In the genomic region with DNA sequence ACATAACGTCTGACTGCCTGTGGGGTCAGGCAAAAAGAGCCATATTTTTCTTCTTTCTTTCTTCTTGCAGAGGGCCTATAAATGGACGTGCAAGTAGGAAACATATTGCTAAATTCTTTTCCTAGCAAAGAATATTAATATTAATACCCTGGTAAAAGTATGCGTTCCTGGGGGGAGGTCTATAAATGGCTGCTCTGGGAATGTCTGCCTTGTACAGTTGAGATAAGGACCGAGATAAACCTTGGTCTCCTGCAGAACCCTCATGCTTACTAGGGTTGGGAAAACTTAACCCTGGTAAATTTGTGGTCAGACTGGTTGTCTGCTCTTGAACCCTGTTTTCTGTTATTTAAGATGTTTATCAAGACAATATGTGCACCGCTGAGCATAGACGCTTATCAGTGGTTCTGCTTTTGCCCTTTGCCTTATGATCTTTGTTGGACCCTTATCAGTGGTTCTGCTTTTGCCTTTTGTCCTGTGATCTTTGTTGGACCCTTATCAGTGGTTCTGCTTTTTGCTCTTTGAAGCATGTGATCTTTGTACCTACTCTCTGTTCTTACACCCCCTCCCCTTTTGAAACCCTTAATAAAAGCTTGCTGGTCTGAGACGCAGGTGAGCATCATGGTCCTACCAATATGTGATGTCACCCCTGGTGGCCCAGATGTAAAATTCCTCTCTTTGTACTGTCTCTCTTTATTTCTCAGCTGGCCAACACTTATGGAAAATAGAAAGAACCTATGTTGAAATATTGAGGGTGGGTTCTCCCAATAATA, we compare ENCODE assay signal across 13 cellular contexts. TPM values are rescaled to one million over a fixed set of nuclear protein-coding genes. Genes with fewer than 3 reads are reported as not detected.
DNase-seq lines count a peak whose midpoint lies in the region; ATAC-seq, FAIRE-seq and TF ChIP-seq lines count a peak whose summit lies in the region.
"Not testable (repeated sequence)": the region's sequence is repeated elsewhere in the genome, so short reads cannot be mapped to it uniquely, and the experiment has no call there.
"Had no signal": no experiment of that assay in that cellular context is flagged by ENCODE, and none has a peak within 500 bp of the region (broad histone marks: within the 10 kb centered on the region; RNA-seq: fewer than 3 reads in every experiment).

No MANE protein-coding gene starts in this region.

- BruUV-seq in HCT116 (replicated peaks; lab: Mats Ljungman, UMichigan); K562 (replicated peaks; lab: Mats Ljungman, UMichigan): not testable (repeated sequence)

- not testable (repeated sequence) for ATAC-seq in A549, HCT116, K562

- TF ChIP-seq RAD21 in A549 (conservative IDR thresholded peaks at IDR 0.05 in 1 of 2, IDR thresholded peaks at IDR 0.05 in 1 of 2); HCT116 (IDR thresholded peaks at IDR 0.05; ENCODE audit: low read depth); K562 (CRISPR knock-in tag; conservative IDR thresholded peaks at IDR 0.05 in 1 of 2, IDR thresholded peaks at IDR 0.05 in 1 of 2): not testable (repeated sequence)

- H2AK5ac ChIP-seq in mesendoderm (ENCODE audit: low read length): not testable (repeated sequence)

- H3K27ac ChIP-seq in A549 (peak overlapping the region; percentile 59 to 67), hepatocyte (peak overlapping the region; percentile 95), transverse colon (peak overlapping the region in 3 of 4 donors; percentile 67 to 75 (median 71))
- H3K27ac ChIP-seq in HCT116 (ENCODE audit: low read depth, low read length); K562 (ENCODE audit: extremely low read depth, low read depth, low read length); mesendoderm (ENCODE audit: low read depth, low read length): not testable (repeated sequence)

- not testable (repeated sequence) for H3K9me2 ChIP-seq in HCT116 (ENCODE audit: insufficient read depth); hepatocyte (replicated peaks; ENCODE audit: insufficient read depth)

- H3K79me2 ChIP-seq in HCT116 (ENCODE audit: insufficient read depth, low read length); K562 (ENCODE audit: control insufficient read depth, insufficient read depth, low read length); hepatocyte; mesendoderm (ENCODE audit: control insufficient read depth, insufficient read depth, low read length): not testable (repeated sequence)

- not testable (repeated sequence) for TF ChIP-seq CTCF in A549 (IDR thresholded peaks at IDR 0.05); HCT116 (IDR thresholded peaks at IDR 0.05 in 2 of 3, conservative IDR thresholded peaks at IDR 0.05 in 1 of 3; ENCODE audit: borderline replicate concordance in 1 of 3, insufficient read depth in 1 of 3, low read depth in 2 of 3, low read length in 2 of 3); K562 (IDR thresholded peaks at IDR 0.05 in 2 of 3, conservative IDR thresholded peaks at IDR 0.05 in 1 of 3; ENCODE audit: insufficient read depth in 2 of 3, low read depth in 1 of 3, low read length in 3 of 3); hepatocyte (IDR thresholded peaks at IDR 0.05; ENCODE audit: poor library complexity); transverse colon (IDR thresholded peaks at IDR 0.05)

- in situ Hi-C loops in Caki2 (cut with HindIII; ENCODE audit: low pct_unique_long_range_greater_than_20kb, low sequenced_read_pairs); K562 (cut with MboI); transverse colon (cut with MboI; ENCODE audit: low pct_ligation_motif_present in 1 of 4, low pct_unique_long_range_greater_than_20kb in 1 of 4, low sequenced_read_pairs in 3 of 4): not testable (repeated sequence)

- not testable (repeated sequence) for H3K4ac ChIP-seq in mesendoderm (ENCODE audit: low read depth, low read length)

- not testable (repeated sequence) for TF ChIP-seq EP300 in A549 (IDR thresholded peaks at IDR 0.05); K562 (IDR thresholded peaks at IDR 0.05; ENCODE audit: low read length); transverse colon (IDR thresholded peaks at IDR 0.05; ENCODE audit: low read depth)

- H3K56ac ChIP-seq in mesendoderm (ENCODE audit: low read length): not testable (repeated sequence)

- H3K23ac ChIP-seq in mesendoderm (ENCODE audit: low read length): not testable (repeated sequence)

- H3K79me1 ChIP-seq in mesendoderm (ENCODE audit: low read length): not testable (repeated sequence)

- H3K9me3 ChIP-seq in A549 (peaks cover 45% of the 10 kb centered on the region), K562 (replicated peaks; ENCODE audit: control insufficient read depth, insufficient read depth, low read depth, low read length) (peaks cover 10% of the 10 kb centered on the region; the same call in 1 of the 2 replicates), transverse colon (peaks cover 4 to 15% of the 10 kb centered on the region in 2 donors)
- H3K9me3 ChIP-seq in HCT116 (ENCODE audit: control insufficient read depth in 1 of 2, insufficient read depth in 1 of 2, low read depth in 1 of 2, low read length in 2 of 2); hepatocyte (ENCODE audit: low read depth): not testable (repeated sequence)

- not testable (repeated sequence) for H2AFZ ChIP-seq in HCT116 (ENCODE audit: low read depth, low read length, poor library complexity, severe bottlenecking); K562 (ENCODE audit: low read depth, low read length); hepatocyte

- not testable (repeated sequence) for H3K36me3 ChIP-seq in HCT116 (ENCODE audit: control insufficient read depth in 1 of 2, insufficient read depth in 2 of 2, low read length in 2 of 2); K562 (ENCODE audit: control insufficient read depth, insufficient read depth, low read length); hepatocyte (replicated peaks; ENCODE audit: insufficient read depth, low read depth); mesendoderm (ENCODE audit: control insufficient read depth, insufficient read depth, low read length); transverse colon

- CTCF ChIA-PET in A549 (lab: Yijun Ruan, JAX): interaction anchor here (2.2 kb wide), 1 partner anchor 11 kb away, joined by 7 read pairs; no protein-coding TSS in a partner anchor
- CTCF ChIA-PET in HCT116 (lab: Charles Lee); K562 (lab: Yijun Ruan, JAX; ENCODE audit: low intra/inter-chr PET ratio): not testable (repeated sequence)

- RAD21 ChIA-PET in HCT116 (lab: Charles Lee; ENCODE audit: low non-redundant PET in 1 of 2, low total read pairs in 2 of 2, uncharacterized antibody in 2 of 2, unreplicated experiment in 2 of 2): not testable (repeated sequence)

- not testable (repeated sequence) for H3K9me1 ChIP-seq in K562 (ENCODE audit: control insufficient read depth, insufficient read depth, low read length)

- not testable (repeated sequence) for H3K4me3 ChIP-seq in A549; HCT116 (replicated peaks in 1 of 2; ENCODE audit: low read depth in 1 of 2, low read length in 2 of 2); K562; hepatocyte; mesendoderm (ENCODE audit: low read length); transverse colon

- not testable (repeated sequence) for H3K9ac ChIP-seq in HCT116 (ENCODE audit: low read length); K562 (ENCODE audit: insufficient read depth in 1 of 2, low read depth in 2 of 2, low read length in 2 of 2); mesendoderm (ENCODE audit: low read length)

- H3K4me2 ChIP-seq in A549; K562 (ENCODE audit: insufficient read depth, low read length); hepatocyte; mesendoderm (ENCODE audit: low read length): not testable (repeated sequence)
- H3K4me2 ChIP-seq in HCT116 (ENCODE audit: low read length): 0 out of 2 replicates have a peak overlapping the region, but pooled peaks have one; percentile 50

- FAIRE-seq in A549 (lab: Jason Lieb, UNC): peak; percentile 43
- FAIRE-seq in K562 (lab: Jason Lieb, UNC): not testable (repeated sequence)

- not testable (repeated sequence) for H2BK5ac ChIP-seq in mesendoderm (ENCODE audit: low read length)

- H3K4me1 ChIP-seq in A549 (peaks cover 44% of the 10 kb centered on the region), HCT116 (ENCODE audit: control insufficient read depth in 1 of 2, insufficient read depth in 2 of 2, low read length in 2 of 2) (peaks cover 19 to 20% of the 10 kb centered on the region in 2 experiments), K562 (replicated peaks in 1 of 2; ENCODE audit: control insufficient read depth in 2 of 2, insufficient read depth in 2 of 2, low read length in 2 of 2) (peaks cover 0 to 21% of the 10 kb centered on the region in 2 experiments; a peak in 3 of 5 replicates), hepatocyte (ENCODE audit: insufficient read depth) (peaks cover 30% of the 10 kb centered on the region), mesendoderm (ENCODE audit: control insufficient read depth, low read depth, low read length) (peaks cover 13% of the 10 kb centered on the region), transverse colon (peaks cover 14 to 33% (median 19%) of the 10 kb centered on the region in 4 donors)

- intact Hi-C loops in HCT116 (cut with micrococcal nuclease); K562 (cut with micrococcal nuclease); transverse colon (cut with DNase I; ENCODE audit: low total_unique reads): not testable (repeated sequence)

- H3K27me3 ChIP-seq in HCT116 (ENCODE audit: insufficient read depth, low read length): peaks cover 27% of the 10 kb centered on the region; the same call in 1 of the 2 replicates
- not testable (repeated sequence) for H3K27me3 ChIP-seq in K562 (ENCODE audit: control insufficient read depth in 2 of 2, insufficient read depth in 2 of 2, low read length in 2 of 2); hepatocyte; mesendoderm (ENCODE audit: insufficient read depth, low read length, poor library complexity); transverse colon

- not testable (repeated sequence) for TF ChIP-seq POLR2A in A549 (IDR thresholded peaks at IDR 0.05; ENCODE audit: low read length); HCT116 (IDR thresholded peaks at IDR 0.05; ENCODE audit: borderline replicate concordance, extremely low read depth, insufficient read depth, insufficient read length); K562 (conservative IDR thresholded peaks at IDR 0.05); transverse colon (IDR thresholded peaks at IDR 0.05)

- POLR2A ChIA-PET in A549 (lab: Yijun Ruan, JAX); HCT116 (lab: Charles Lee); K562 (lab: Yijun Ruan, JAX): not testable (repeated sequence)

- not testable (repeated sequence) for H4K8ac ChIP-seq in mesendoderm (ENCODE audit: low read depth, low read length)

- DNase-seq in A549 (ENCODE audit: low read depth in 1 of 2, low spot score in 1 of 2); HCT116 (ENCODE audit: low read depth, low spot score); K562 (ENCODE audit: extremely low read depth in 1 of 4, low spot score in 3 of 4); hepatocyte (ENCODE audit: low spot score); transverse colon: not testable (repeated sequence)
- DNase-seq in Caki2 (ENCODE audit: low read depth) (peak; percentile 52), OCI-M1 (lab: John Stamatoyannopoulos, UW) (peak; percentile 55), mesendoderm (peak; percentile 22)

- not testable (repeated sequence) for H2BK15ac ChIP-seq in mesendoderm (replicated peaks; ENCODE audit: low read depth)

- H3K18ac ChIP-seq in mesendoderm (ENCODE audit: low read length): not testable (repeated sequence)

- H4K5ac ChIP-seq in mesendoderm (ENCODE audit: low read length): not testable (repeated sequence)

- not testable (repeated sequence) for H4K20me1 ChIP-seq in HCT116 (ENCODE audit: insufficient read depth); K562 (replicated peaks; ENCODE audit: control insufficient read depth, insufficient read depth, low read length); hepatocyte (ENCODE audit: insufficient read depth, poor library complexity, severe bottlenecking)

- 94% methylated on average over 7 of the region's 7 CpGs for WGBS in A549 (ENCODE audit: missing lambda C conversion rate)
- 64% methylated on average over 6 of the region's 7 CpGs for WGBS in K562 (ENCODE audit: insufficient coverage, low coverage, missing lambda C conversion rate)
- 70% methylated on average over 7 of the region's 7 CpGs for WGBS in hepatocyte (ENCODE audit: low lambda C conversion rate, missing lambda C conversion rate)
- WGBS in mesendoderm (ENCODE audit: extremely low coverage, insufficient coverage, low lambda C conversion rate): no CpG with 5 or more reads among the region's 7 CpGs
- WGBS in transverse colon (ENCODE audit: low coverage in 1 of 2), 2 donors: 77 to 85% methylated on average over 4 to 7 of the region's 7 CpGs

- H2BK120ac ChIP-seq in mesendoderm (ENCODE audit: low read depth, low read length): not testable (repeated sequence)

RNA-seq across cellular contexts. Expression of a gene that starts 37.7 kb away (rescaled TPM):
- not detected in 2 replicates for polyA plus RNA-seq in A549 (2011; rRNA removed)
- not detected in 2 replicates for polyA plus RNA-seq in A549 (2012; cell fraction: cytosol; rRNA removed)
- not detected in 2 replicates for polyA plus RNA-seq in A549 (2012; cell fraction: nucleus; rRNA removed)
- polyA plus RNA-seq in A549 (2017; fragmentation: RNase III; extraction: RNeasy Plus Mini Kit Qiagen cat#74134 plus additional on column Dnase treatment): not detected in 3 replicates
- not detected in 2 replicates for polyA minus RNA-seq in A549 (2011; rRNA and poly(A)+ RNA removed)
- total RNA-seq in Caki2 (2014; rRNA removed; shearing (Covaris generic); ENCODE audit: low replicate concordance): not detected in 2 replicates
- not detected for total RNA-seq in HCT116 (2021; ENCODE audit: unreplicated experiment)
- polyA plus RNA-seq in HCT116 (2012): 0.03 and 0.06 TPM in 2 replicates
- not detected in 2 replicates for total RNA-seq in K562 (2011; cell fraction: chromatin; rRNA removed; ENCODE audit: low replicate concordance)
- not detected in 2 replicates for total RNA-seq in K562 (2011; cell fraction: nucleolus; rRNA removed)
- total RNA-seq in K562 (2011; cell fraction: nucleoplasm; rRNA removed): not detected in 2 replicates
- not detected in 2 replicates for total RNA-seq in K562 (2014; rRNA removed)
- not detected in 2 replicates for total RNA-seq in K562 (2014; rRNA removed; fragmentation: Illumina TruSeq; extraction: Trizol)
- total RNA-seq in K562 (2015; rRNA removed; fragmentation: Illumina TruSeq; extraction: Trizol): not detected in 2 replicates
- total RNA-seq in K562 (2021): 0.22 TPM in 1 of 2 replicates, not detected in the other
- not detected in 2 replicates for polyA plus RNA-seq in K562 (2011; rRNA removed)
- not detected in 2 replicates for polyA plus RNA-seq in K562 (2011; cell fraction: cytosol; rRNA removed)
- not detected in 2 replicates for polyA plus RNA-seq in K562 (2011; cell fraction: nucleus; rRNA removed)
- polyA plus RNA-seq in K562 (2012): not detected in 2 replicates
- not detected in 2 replicates for polyA plus RNA-seq in K562 (2014; fragmentation: Illumina TruSeq; extraction: Trizol)
- not detected for polyA plus RNA-seq in K562 (2014; fragmentation: Nextera tagmentation; extraction: Ambion mirVana)
- not detected in 2 replicates for polyA plus RNA-seq in K562 (2014; rRNA removed)
- polyA minus RNA-seq in K562 (2011; rRNA and poly(A)+ RNA removed): not detected in 2 replicates
- polyA minus RNA-seq in K562 (2011; cell fraction: cytosol; rRNA and poly(A)+ RNA removed): not detected in 2 replicates
- polyA minus RNA-seq in K562 (2011; cell fraction: nucleus; rRNA and poly(A)+ RNA removed): not detected in 2 replicates
- total RNA-seq in hepatocyte: not detected in 2 replicates
- polyA plus RNA-seq in hepatocyte: not detected in 2 replicates
- 0.04 TPM for polyA plus RNA-seq in mesendoderm (2013, experiment 1 of 2)
- polyA plus RNA-seq in mesendoderm (2013, experiment 2 of 2): not detected
- not detected for total RNA-seq in transverse colon
- total RNA-seq: CD4-positive, alpha-beta T cell; CD8-positive, alpha-beta memory T cell; Daoy; G401 had no signal
- polyA plus RNA-seq: CD14-positive monocyte; CD8-positive, alpha-beta memory T cell had no signal
